ENCODE assay signal across 8 cellular contexts in genomic region chr1:89632213-89633102, GRCh38. TPM values are rescaled to one million over a fixed set of nuclear protein-coding genes. Genes with fewer than 3 reads are reported as not detected.
A peak's percentile ranks its signal among the peaks of the same experiment; 100 is the strongest.
DNase-seq lines count a peak whose midpoint lies in the region; ATAC-seq and TF ChIP-seq lines count a peak whose summit lies in the region.

No MANE protein-coding gene starts in this region.

- peaks cover 0 to 12% (median 0%) of the 10 kb centered on the region in 4 donors for H3K27me3 ChIP-seq in esophagus squamous epithelium

- peak overlapping the region; percentile 89 to 99 (median 96) for H3K4me3 Mint-ChIP-seq in naive B cell
- peak overlapping the region; percentile 97 for H3K4me3 Mint-ChIP-seq in stimulated activated memory B cell treated with anti-CD40 and anti-IgM and Interleukin-4, amounts not matched to agents 10 μg/mL and 1 μg/mL and 100 μg/mL, for 72 hours

- TF ChIP-seq CTCF in esophagus squamous epithelium (IDR thresholded peaks at IDR 0.05): peak in 4 of 6 experiments; percentile 52 to 77 (median 68)

- H3K36me3 Mint-ChIP-seq in naive B cell: peaks cover 0 to 8% of the 10 kb centered on the region in 2 donors
- H3K36me3 Mint-ChIP-seq in stimulated activated memory B cell treated with anti-CD40 and anti-IgM and Interleukin-4, amounts not matched to agents 10 μg/mL and 1 μg/mL and 100 μg/mL, for 72 hours: peaks cover 2% of the 10 kb centered on the region

- TF ChIP-seq POLR2A in esophagus squamous epithelium (IDR thresholded peaks at IDR 0.05): no peak

- H3K9me3 Mint-ChIP-seq in naive B cell: no peaks in the 10 kb centered on the region
- H3K9me3 Mint-ChIP-seq in stimulated activated memory B cell treated with anti-CD40 and anti-IgM and Interleukin-4, amounts not matched to agents 10 μg/mL and 1 μg/mL and 100 μg/mL, for 72 hours: no peaks in the 10 kb centered on the region

- H3K9me3 ChIP-seq in esophagus squamous epithelium: no peaks in the 10 kb centered on the region

- DNase-seq in DMS 273 treated with DMSO at 0.1 percent for 48 hours (lab: John Stamatoyannopoulos, UW): peak; percentile 37
- DNase-seq in HT-29 (ENCODE audit: low spot score): peak; percentile 76
- DNase-seq in OCI-M1 (lab: John Stamatoyannopoulos, UW): peak; percentile 87
- DNase-seq in activated T-cell treated with anti-CD3 and anti-CD28 coated beads, Interleukin-2, amount 50 U/mL, for 48 hours: peak; percentile 90 to 94
- DNase-seq in esophagus squamous epithelium (lab: John Stamatoyannopoulos, UW): no peak
- DNase-seq in naive B cell: peak; percentile 90

- peak overlapping the region; percentile 95 to 99 (median 97) for H3K27ac Mint-ChIP-seq in naive B cell
- H3K27ac Mint-ChIP-seq in stimulated activated memory B cell treated with anti-CD40 and anti-IgM and Interleukin-4, amounts not matched to agents 10 μg/mL and 1 μg/mL and 100 μg/mL, for 72 hours: peak overlapping the region; percentile 95

- H3K4me1 Mint-ChIP-seq in naive B cell: peaks cover 24 to 29% (median 26%) of the 10 kb centered on the region in 3 donors
- peaks cover 45% of the 10 kb centered on the region for H3K4me1 Mint-ChIP-seq in stimulated activated memory B cell treated with anti-CD40 and anti-IgM and Interleukin-4, amounts not matched to agents 10 μg/mL and 1 μg/mL and 100 μg/mL, for 72 hours

- H3K27me3 Mint-ChIP-seq in naive B cell: no peaks in the 10 kb centered on the region
- H3K27me3 Mint-ChIP-seq in stimulated activated memory B cell treated with anti-CD40 and anti-IgM and Interleukin-4, amounts not matched to agents 10 μg/mL and 1 μg/mL and 100 μg/mL, for 72 hours: no peaks in the 10 kb centered on the region

- 5 to 6% methylated on average over 16 to 17 of the region's 65 CpGs for WGBS in esophagus squamous epithelium, 2 donors

- peaks cover 4 to 70% (median 6%) of the 10 kb centered on the region in 3 donors for H3K4me1 ChIP-seq in esophagus squamous epithelium

- peak; percentile 85 for ATAC-seq in GM21381 (IDR thresholded peaks at IDR 0.05; ENCODE audit: unreplicated experiment)
- peak; percentile 84 to 85 for ATAC-seq in naive B cell (ENCODE audit: low read depth in 2 of 2)
- ATAC-seq in stimulated activated memory B cell treated with anti-CD40 and anti-IgM and Interleukin-4, amounts not matched to agents 10 μg/mL and 1 μg/mL and 100 μg/mL, for 72 hours: peak; percentile 95

- intact Hi-C loops in esophagus squamous epithelium (cut with DNase I): loop anchor here (5.0 kb wide), 1 partner anchor 130 kb away; no protein-coding TSS in a partner anchor

- H3K27ac ChIP-seq in esophagus squamous epithelium: peak overlapping the region; percentile 85 to 97 (median 89)

- H3K36me3 ChIP-seq in esophagus squamous epithelium: no peaks in the 10 kb centered on the region

- peak overlapping the region; percentile 65 to 96 (median 84) for H3K4me3 ChIP-seq in esophagus squamous epithelium

RNA-seq across cellular contexts. Expression of gene LRRC8C, which starts 0.5 kb away (rescaled TPM):
- 2.9 TPM in 2 replicates for total RNA-seq in HT-29 (2014; rRNA removed; shearing (Covaris generic))
- 1 to 10 TPM; 1.4 to 5.0 (median 3.2) TPM for total RNA-seq in esophagus squamous epithelium
- 1 to 10 TPM; 1.3 to 4.8 (median 2.6) TPM for polyA plus RNA-seq in naive B cell (ENCODE audit: low read depth in 6 of 6)
